Comparison of ENCODE assay signal across 13 cellular contexts in the genomic region with DNA sequence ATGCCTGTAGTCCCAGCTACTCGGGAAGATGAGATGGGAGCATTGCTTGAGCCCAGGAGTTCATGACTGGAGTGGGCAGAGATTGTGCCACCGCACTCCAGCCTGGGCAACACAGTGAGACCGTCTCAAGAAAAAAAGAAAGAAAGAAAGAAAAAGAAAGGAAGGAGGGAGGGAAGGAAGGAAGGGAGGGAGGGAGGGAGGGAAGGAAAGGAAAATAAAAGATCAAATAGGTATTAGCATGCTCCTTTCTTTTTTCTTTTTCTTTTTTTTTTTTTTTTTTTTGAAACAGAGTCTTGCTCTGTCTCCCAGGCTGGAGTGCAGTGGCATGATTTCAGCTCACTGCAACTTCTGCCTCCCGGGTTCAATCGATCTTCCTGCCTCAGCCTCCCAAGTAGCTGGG. TPM values are rescaled to one million over a fixed set of nuclear protein-coding genes. Genes with fewer than 3 reads are reported as not detected.
DNase-seq lines count a peak whose midpoint lies in the region; ATAC-seq and TF ChIP-seq lines count a peak whose summit lies in the region.
"Not testable (repeated sequence)": the region's sequence is repeated elsewhere in the genome, so short reads cannot be mapped to it uniquely, and the experiment has no call there.
"Had no signal": no experiment of that assay in that cellular context is flagged by ENCODE, and none has a peak within 500 bp of the region (broad histone marks: within the 10 kb centered on the region; RNA-seq: fewer than 3 reads in every experiment).

No MANE protein-coding gene starts in this region.

- not testable (repeated sequence) for H3F3A ChIP-seq in SU-DHL-6 (ENCODE audit: insufficient read depth)

- H3K23ac ChIP-seq in neuronal stem cell (ENCODE audit: low read depth, low read length, poor library complexity), result not testable (repeated sequence)

- not testable (repeated sequence) for H3K79me1 ChIP-seq in neuronal stem cell (ENCODE audit: low read depth, low read length)

- BruUV-seq in HCT116 (replicated peaks; lab: Mats Ljungman, UMichigan), result not testable (repeated sequence)

- H3K9ac ChIP-seq in HCT116 (ENCODE audit: low read length); colonic mucosa (ENCODE audit: low read depth in 2 of 2, low read length in 2 of 2); neuronal stem cell (ENCODE audit: low read depth, low read length, poor library complexity): not testable (repeated sequence)
- peak overlapping the region; percentile 96 for H3K9ac ChIP-seq in SU-DHL-6 (ENCODE audit: low read length)

- peaks cover 39% of the 10 kb centered on the region for H3K36me3 Mint-ChIP-seq in activated T-helper 17 cell treated with anti-CD3 and anti-CD28 coated beads, Interleukin-2, amount 50 U/mL, for 72 hours (ENCODE audit: low read depth)

- H3K4me3 ChIP-seq in ACC112 (ENCODE audit: low read depth, low read length) (peak overlapping the region; percentile 89; the same call in 1 of the 2 replicates), HCT116 (replicated peaks in 1 of 2; ENCODE audit: low read depth in 1 of 2, low read length in 2 of 2) (peak overlapping the region in 1 of 2 experiments; percentile 97; a peak in 3 of 4 replicates), SU-DHL-6 (ENCODE audit: insufficient read depth, low read length, poor library complexity, severe bottlenecking) (peak overlapping the region; percentile 54), colonic mucosa (peak overlapping the region; percentile 97)
- not testable (repeated sequence) for H3K4me3 ChIP-seq in neuronal stem cell (ENCODE audit: low read length in 2 of 2)

- H3K4me3 Mint-ChIP-seq in activated T-helper 17 cell treated with anti-CD3 and anti-CD28 coated beads, Interleukin-2, amount 50 U/mL, for 72 hours, result peak overlapping the region; percentile 98

- H3K4me2 ChIP-seq in HCT116 (ENCODE audit: low read length) (peak overlapping the region; percentile 82), SU-DHL-6 (ENCODE audit: low read depth, low read length, poor library complexity, severe bottlenecking) (peak overlapping the region; percentile 57), neuronal stem cell (ENCODE audit: insufficient read depth, low read length, poor library complexity, severe bottlenecking) (peak overlapping the region; percentile 25)

- H2BK120ac ChIP-seq in neuronal stem cell (ENCODE audit: low read depth, low read length), result not testable (repeated sequence)

- not testable (repeated sequence) for TF ChIP-seq RAD21 in HCT116 (IDR thresholded peaks at IDR 0.05; ENCODE audit: low read depth)

- ATAC-seq in HCT116; activated T-helper 17 cell treated with anti-CD3 and anti-CD28 coated beads, Interleukin-2, amount 50 U/mL, for 72 hours (replicated peaks): not testable (repeated sequence)

- not testable (repeated sequence) for H3K9me2 ChIP-seq in HCT116 (ENCODE audit: insufficient read depth); SU-DHL-6 (replicated peaks; ENCODE audit: insufficient read depth, low read length)

- intact Hi-C loops in HCT116 (cut with micrococcal nuclease); colonic mucosa (cut with DNase I): not testable (repeated sequence)

- not testable (repeated sequence) for TF ChIP-seq POLR2A in HCT116 (IDR thresholded peaks at IDR 0.05; ENCODE audit: borderline replicate concordance, extremely low read depth, insufficient read depth, insufficient read length)

- not testable (repeated sequence) for TF ChIP-seq CTCF in HCT116 (IDR thresholded peaks at IDR 0.05 in 2 of 3, conservative IDR thresholded peaks at IDR 0.05 in 1 of 3; ENCODE audit: borderline replicate concordance in 1 of 3, insufficient read depth in 1 of 3, low read depth in 2 of 3, low read length in 2 of 3); SU-DHL-6 (IDR thresholded peaks at IDR 0.05; ENCODE audit: insufficient read depth, low read length, poor library complexity, severe bottlenecking); colonic mucosa (IDR thresholded peaks at IDR 0.05)

- peak overlapping the region; percentile 99 for H3K27ac Mint-ChIP-seq in activated T-helper 17 cell treated with anti-CD3 and anti-CD28 coated beads, Interleukin-2, amount 50 U/mL, for 72 hours

- H2BK15ac ChIP-seq in neuronal stem cell (ENCODE audit: low read length), result not testable (repeated sequence)

- not testable (repeated sequence) for H3K27me3 ChIP-seq in ACC112 (ENCODE audit: insufficient read depth, low read length); HCT116 (ENCODE audit: insufficient read depth, low read length); SU-DHL-6 (ENCODE audit: low read length); colonic mucosa; neuronal stem cell (ENCODE audit: control insufficient read depth in 3 of 3, insufficient read depth in 3 of 3, low read depth in 1 of 3, low read length in 3 of 3)

- CTCF ChIA-PET in HCT116 (lab: Charles Lee), result not testable (repeated sequence)

- not testable (repeated sequence) for H3K36me3 ChIP-seq in ACC112 (ENCODE audit: insufficient read depth, low read length); HCT116 (ENCODE audit: control insufficient read depth in 1 of 2, insufficient read depth in 2 of 2, low read length in 2 of 2); SU-DHL-6 (ENCODE audit: low read length); colonic mucosa
- peaks cover 1 to 19% of the 10 kb centered on the region in 2 donors for H3K36me3 ChIP-seq in neuronal stem cell (replicated peaks in 1 of 2; ENCODE audit: control insufficient read depth in 2 of 2, insufficient read depth in 2 of 2, low read length in 2 of 2)

- H4K8ac ChIP-seq in neuronal stem cell (ENCODE audit: low read depth, low read length), result not testable (repeated sequence)

- not testable (repeated sequence) for DNase-seq in HCT116 (ENCODE audit: low read depth, low spot score); colonic mucosa; neuronal stem cell (ENCODE audit: low spot score)

- H3K18ac ChIP-seq in neuronal stem cell (ENCODE audit: low read length), result not testable (repeated sequence)

- not testable (repeated sequence) for H3K27ac ChIP-seq in ACC112 (ENCODE audit: low read depth, low read length); HCT116 (ENCODE audit: low read depth, low read length); SU-DHL-6 (ENCODE audit: low read depth, low read length); colonic mucosa; neuronal stem cell (replicated peaks; ENCODE audit: low read length)

- not testable (repeated sequence) for H3K9me3 ChIP-seq in HCT116 (ENCODE audit: control insufficient read depth in 1 of 2, insufficient read depth in 1 of 2, low read depth in 1 of 2, low read length in 2 of 2); SU-DHL-6 (ENCODE audit: insufficient read depth, low read length); colonic mucosa; neuronal stem cell (replicated peaks in 1 of 2; ENCODE audit: control insufficient read depth in 2 of 2, insufficient read depth in 1 of 2, low read depth in 1 of 2, low read length in 2 of 2)

- not testable (repeated sequence) for H3K9me3 Mint-ChIP-seq in activated T-helper 17 cell treated with anti-CD3 and anti-CD28 coated beads, Interleukin-2, amount 50 U/mL, for 72 hours

- H2AFZ ChIP-seq in ACC112 (ENCODE audit: low read length, unreplicated experiment); HCT116 (ENCODE audit: low read depth, low read length, poor library complexity, severe bottlenecking): not testable (repeated sequence)
- peak overlapping the region; percentile 76 for H2AFZ ChIP-seq in SU-DHL-6 (ENCODE audit: low read depth, low read length, severe bottlenecking)
- peak overlapping the region; percentile 91 for H2AFZ ChIP-seq in neuronal stem cell (ENCODE audit: low read length)

- RAD21 ChIA-PET in HCT116 (lab: Charles Lee; ENCODE audit: low non-redundant PET in 1 of 2, low total read pairs in 2 of 2, uncharacterized antibody in 2 of 2, unreplicated experiment in 2 of 2), result not testable (repeated sequence)

- no CpG with 5 or more reads among the region's 5 CpGs for WGBS in neuronal stem cell (ENCODE audit: extremely low coverage in 2 of 2, insufficient read length in 2 of 2, insufficient replicate concordance in 1 of 2), 2 donors

- H4K91ac ChIP-seq in neuronal stem cell (ENCODE audit: low read depth, low read length, poor library complexity), result not testable (repeated sequence)

- not testable (repeated sequence) for H3K27me3 Mint-ChIP-seq in activated T-helper 17 cell treated with anti-CD3 and anti-CD28 coated beads, Interleukin-2, amount 50 U/mL, for 72 hours

- H3K4me1 Mint-ChIP-seq in activated T-helper 17 cell treated with anti-CD3 and anti-CD28 coated beads, Interleukin-2, amount 50 U/mL, for 72 hours, result peaks cover 19% of the 10 kb centered on the region

- H3K79me2 ChIP-seq in ACC112 (ENCODE audit: control insufficient read depth, insufficient read depth, low read length, unreplicated experiment) (peaks cover 24% of the 10 kb centered on the region), HCT116 (ENCODE audit: insufficient read depth, low read length) (peaks cover 37% of the 10 kb centered on the region), SU-DHL-6 (ENCODE audit: insufficient read depth, low read length) (peaks cover 36% of the 10 kb centered on the region)

- H4K20me1 ChIP-seq in HCT116 (ENCODE audit: insufficient read depth); SU-DHL-6 (ENCODE audit: low read depth, low read length): not testable (repeated sequence)

- not testable (repeated sequence) for H2AK5ac ChIP-seq in neuronal stem cell (ENCODE audit: low read depth, low read length)

- POLR2A ChIA-PET in HCT116 (lab: Charles Lee), result interaction anchor here (1.3 kb wide), 1 partner anchor 9 kb away, joined by 3 read pairs; no protein-coding TSS in a partner anchor

- H3K14ac ChIP-seq in neuronal stem cell (ENCODE audit: low read length), result not testable (repeated sequence)

- H2BK5ac ChIP-seq in neuronal stem cell (ENCODE audit: low read length), result not testable (repeated sequence)

- H3K4ac ChIP-seq in neuronal stem cell (ENCODE audit: low read length), result not testable (repeated sequence)

- not testable (repeated sequence) for H3K4me1 ChIP-seq in ACC112 (ENCODE audit: control insufficient read depth, insufficient read depth, low read length, unreplicated experiment); colonic mucosa; neuronal stem cell (ENCODE audit: control insufficient read depth in 2 of 2, insufficient read depth in 1 of 2, low read depth in 1 of 2, low read length in 2 of 2)
- H3K4me1 ChIP-seq in HCT116 (ENCODE audit: control insufficient read depth in 1 of 2, insufficient read depth in 2 of 2, low read length in 2 of 2), result peaks cover 0 to 16% of the 10 kb centered on the region in 2 experiments; a peak in 3 of 4 replicates

- not testable (repeated sequence) for H2BK12ac ChIP-seq in neuronal stem cell (ENCODE audit: low read length)

RNA-seq across cellular contexts. Expression of a gene that starts 8.3 kb away (rescaled TPM):
- 114 TPM for total RNA-seq in HCT116 (2021; ENCODE audit: unreplicated experiment)
- 179 and 201 TPM in 2 replicates for polyA plus RNA-seq in HCT116 (2012)
- 10 to 100 TPM; 69.0 to 82.6 TPM for total RNA-seq in activated T-helper 17 cell treated with anti-CD3 and anti-CD28 coated beads, Interleukin-2, amount 50 U/mL, for 72 hours
- 100 to 1,000 TPM; 132 to 148 TPM for total RNA-seq in colonic mucosa
- 119 TPM for polyA plus RNA-seq in neuronal stem cell (2013, experiment 1 of 2)
- 104 TPM for polyA plus RNA-seq in neuronal stem cell (2013, experiment 2 of 2)

RNA-seq across cellular contexts. Expression of a gene that starts 15.6 kb away (rescaled TPM):
- total RNA-seq in HCT116 (2021; ENCODE audit: unreplicated experiment) (16.9 TPM), colonic mucosa (10 to 100 TPM; 32.2 to 49.5 TPM)
- 8.8 and 8.9 TPM in 2 replicates for polyA plus RNA-seq in HCT116 (2012)
- 10 to 100 TPM; 20.0 to 23.1 TPM for total RNA-seq in activated T-helper 17 cell treated with anti-CD3 and anti-CD28 coated beads, Interleukin-2, amount 50 U/mL, for 72 hours
- 4.9 TPM for polyA plus RNA-seq in neuronal stem cell (2013, experiment 1 of 2)
- polyA plus RNA-seq in neuronal stem cell (2013, experiment 2 of 2), result 5.0 TPM

RNA-seq across cellular contexts. Expression of a gene that starts 35.2 kb away (rescaled TPM):
- total RNA-seq in HCT116 (2021; ENCODE audit: unreplicated experiment), result 69.4 TPM
- 42.1 and 53.5 TPM in 2 replicates for polyA plus RNA-seq in HCT116 (2012)
- total RNA-seq in activated T-helper 17 cell treated with anti-CD3 and anti-CD28 coated beads, Interleukin-2, amount 50 U/mL, for 72 hours, result 10 to 100 TPM; 49.3 to 56.8 TPM
- total RNA-seq in colonic mucosa, result 10 to 100 TPM; 85.7 to 98.1 TPM
- polyA plus RNA-seq in neuronal stem cell (2013, experiment 1 of 2), result 54.4 TPM
- 55.8 TPM for polyA plus RNA-seq in neuronal stem cell (2013, experiment 2 of 2)

RNA-seq across cellular contexts. Expression of a gene that starts 35.8 kb away (rescaled TPM):
- total RNA-seq in HCT116 (2021; ENCODE audit: unreplicated experiment) (83.7 TPM), colonic mucosa (100 to 1,000 TPM in 1 of 2 donors, 10 to 100 TPM in 1; 67.9 to 149 TPM)
- polyA plus RNA-seq in HCT116 (2012), result 110 and 113 TPM in 2 replicates
- 10 to 100 TPM; 55.6 to 69.6 TPM for total RNA-seq in activated T-helper 17 cell treated with anti-CD3 and anti-CD28 coated beads, Interleukin-2, amount 50 U/mL, for 72 hours
- 35.2 TPM for polyA plus RNA-seq in neuronal stem cell (2013, experiment 1 of 2)
- polyA plus RNA-seq in neuronal stem cell (2013, experiment 2 of 2), result 35.0 TPM

RNA-seq across cellular contexts. Expression of a gene that starts 52.4 kb away (rescaled TPM):
- not detected for total RNA-seq in HCT116 (2021; ENCODE audit: unreplicated experiment)
- 0.04 TPM in 1 of 2 replicates, not detected in the other for polyA plus RNA-seq in HCT116 (2012)
- total RNA-seq in activated T-helper 17 cell treated with anti-CD3 and anti-CD28 coated beads, Interleukin-2, amount 50 U/mL, for 72 hours, result not detected
- 10 to 100 TPM; 33.2 to 47.7 TPM for total RNA-seq in colonic mucosa
- not detected for polyA plus RNA-seq in neuronal stem cell (2013, experiment 1 of 2)
- polyA plus RNA-seq in neuronal stem cell (2013, experiment 2 of 2), result not detected
- total RNA-seq: activated CD4-positive, alpha-beta memory T cell treated with anti-CD3 and anti-CD28 coated beads, Interleukin-2, amount 10 ng/mL, durations not matched to agents 7 days and 5 days; fibroblast of lung; glomerular endothelial cell; LHCN-M2; natural killer cell; sigmoid colon; temporal lobe had no signal
- polyA plus RNA-seq: fibroblast of lung had no signal

Comparison
In these comparisons a context has a peak if more than half of its experiments do, and no peak if none do; other contexts are left out.
1. H3K4me2 ChIP-seq: peak in every context shown above with its lines; median percentile 82 in HCT116; 57 in SU-DHL-6; 25 in neuronal stem cell.